31 cellular contexts compared by ENCODE assay signal in genomic region chr13:41970918-41971317, GRCh38.
"Had no signal": no experiment of that assay in that cellular context is flagged by ENCODE, and none has a peak within 500 bp of the region (broad histone marks: within the 10 kb centered on the region; RNA-seq: fewer than 3 reads in every experiment).

No MANE protein-coding gene starts in this region.

- ATAC-seq: foreskin keratinocyte; heart right ventricle; naive thymus-derived CD4-positive, alpha-beta T cell; psoas muscle had no signal

- H3K9me3 ChIP-seq: adrenal gland, ascending aorta, esophagus muscularis mucosa, left ventricle myocardium inferior, psoas muscle, stomach, tibial artery had no signal

- H2AFZ ChIP-seq: parathyroid adenoma had no signal

- DNase-seq: activated CD4-positive, alpha-beta T cell treated with anti-CD3 and anti-CD28 coated beads for 48 hours; activated CD4-positive, alpha-beta T cell treated with anti-CD3 and anti-CD28 coated beads, Interleukin-2, amount 50 U/mL, for 48 hours; activated CD8-positive, alpha-beta memory T cell treated with anti-CD3 and anti-CD28 coated beads for 24 hours; activated effector memory CD4-positive, alpha-beta T cell treated with Interleukin-2 at 50 U/mL for 16 hours; activated naive CD4-positive, alpha-beta T cell treated with anti-CD3 and anti-CD28 coated beads for 36 hours; activated naive CD8-positive, alpha-beta T cell treated with anti-CD3 and anti-CD28 coated beads for 36 hours; adrenal gland; central memory CD4-positive, alpha-beta T cell; foreskin keratinocyte; heart right ventricle; left ventricle myocardium inferior; midbrain; naive thymus-derived CD4-positive, alpha-beta T cell; occipital lobe; psoas muscle; stimulated activated CD4-positive, alpha-beta T cell treated with anti-CD3 and anti-CD28 coated beads, Interleukin-1b, Interleukin-23, amount 100 ng/mL, for 48 hours; stimulated activated CD4-positive, alpha-beta T cell treated with anti-CD3 and anti-CD28 coated beads, Interleukin-4, amount 100 ng/mL, for 4 hours; stimulated activated CD8-positive, alpha-beta memory T cell treated with anti-CD3 and anti-CD28 coated beads, Interleukin-4, amount 100 ng/mL, for 48 hours; stimulated activated naive B cell treated with anti-CD40 and anti-IgM and Interleukin-4, amounts not matched to agents 10 μg/mL and 1 μg/mL and 100 μg/mL, for 72 hours; stomach; SW 1271; T-helper 9 cell; tibial artery had no signal

- H3K4me2 ChIP-seq: smooth muscle cell had no signal

- H3K27ac Mint-ChIP-seq: activated naive CD4-positive, alpha-beta T cell treated with anti-CD3 and anti-CD28 coated beads for 36 hours; activated naive CD8-positive, alpha-beta T cell treated with anti-CD3 and anti-CD28 coated beads for 36 hours; dendritic cell treated with granulocyte-macrophage colony-stimulating factor and Interleukin-4, amounts not matched to agents 40 ng/mL and 50 ng/mL, for 4 days; stimulated activated naive B cell treated with anti-CD40 and anti-IgM and Interleukin-4, amounts not matched to agents 10 μg/mL and 1 μg/mL and 100 μg/mL, for 72 hours had no signal

- H3K4me3 ChIP-seq: adrenal gland, ascending aorta, esophagus muscularis mucosa, heart right ventricle, left ventricle myocardium inferior, psoas muscle, smooth muscle cell, stomach, tibial artery had no signal

- H3K27ac ChIP-seq: adrenal gland, ascending aorta, esophagus muscularis mucosa, foreskin keratinocyte, heart right ventricle, left ventricle myocardium inferior, parathyroid adenoma, psoas muscle, stomach, tibial artery, VCaP had no signal

- H3K27me3 Mint-ChIP-seq: dendritic cell treated with granulocyte-macrophage colony-stimulating factor and Interleukin-4, amounts not matched to agents 40 ng/mL and 50 ng/mL, for 4 days had no signal

- H3K9ac ChIP-seq: parathyroid adenoma had no signal

- H3K4me1 Mint-ChIP-seq: neural crest cell had no signal

- H3K79me2 ChIP-seq: parathyroid adenoma had no signal

- H3K27me3 ChIP-seq: adrenal gland, ascending aorta, esophagus muscularis mucosa, foreskin keratinocyte, heart right ventricle, stomach, tibial artery had no signal

- H3K4me3 Mint-ChIP-seq: activated naive CD4-positive, alpha-beta T cell treated with anti-CD3 and anti-CD28 coated beads for 36 hours; activated naive CD8-positive, alpha-beta T cell treated with anti-CD3 and anti-CD28 coated beads for 36 hours; dendritic cell treated with granulocyte-macrophage colony-stimulating factor and Interleukin-4, amounts not matched to agents 40 ng/mL and 50 ng/mL, for 4 days; neural crest cell; stimulated activated naive B cell treated with anti-CD40 and anti-IgM and Interleukin-4, amounts not matched to agents 10 μg/mL and 1 μg/mL and 100 μg/mL, for 72 hours had no signal

- H3K36me3 ChIP-seq: adrenal gland, ascending aorta, esophagus muscularis mucosa, heart right ventricle, left ventricle myocardium inferior, stomach, tibial artery had no signal

- H3K9me3 Mint-ChIP-seq: activated naive CD4-positive, alpha-beta T cell treated with anti-CD3 and anti-CD28 coated beads for 36 hours; activated naive CD8-positive, alpha-beta T cell treated with anti-CD3 and anti-CD28 coated beads for 36 hours; dendritic cell treated with granulocyte-macrophage colony-stimulating factor and Interleukin-4, amounts not matched to agents 40 ng/mL and 50 ng/mL, for 4 days; neural crest cell; stimulated activated naive B cell treated with anti-CD40 and anti-IgM and Interleukin-4, amounts not matched to agents 10 μg/mL and 1 μg/mL and 100 μg/mL, for 72 hours; T-helper 1 cell treated with Interleukin-12 subunit alpha and Interleukin-12 subunit beta and Interleukin-4 antibody, amounts not matched to agents 30 μg/mL and 1 μg/mL, for 36 hours had no signal

- H3K36me3 Mint-ChIP-seq: activated naive CD8-positive, alpha-beta T cell treated with anti-CD3 and anti-CD28 coated beads for 36 hours; naive thymus-derived CD4-positive, alpha-beta T cell; stimulated activated naive B cell treated with anti-CD40 and anti-IgM and Interleukin-4, amounts not matched to agents 10 μg/mL and 1 μg/mL and 100 μg/mL, for 72 hours had no signal

- H3K4me1 ChIP-seq: adrenal gland, ascending aorta, esophagus muscularis mucosa, psoas muscle, stomach, tibial artery had no signal
